ENCODE assay signal across 7 cellular contexts in the genomic region with DNA sequence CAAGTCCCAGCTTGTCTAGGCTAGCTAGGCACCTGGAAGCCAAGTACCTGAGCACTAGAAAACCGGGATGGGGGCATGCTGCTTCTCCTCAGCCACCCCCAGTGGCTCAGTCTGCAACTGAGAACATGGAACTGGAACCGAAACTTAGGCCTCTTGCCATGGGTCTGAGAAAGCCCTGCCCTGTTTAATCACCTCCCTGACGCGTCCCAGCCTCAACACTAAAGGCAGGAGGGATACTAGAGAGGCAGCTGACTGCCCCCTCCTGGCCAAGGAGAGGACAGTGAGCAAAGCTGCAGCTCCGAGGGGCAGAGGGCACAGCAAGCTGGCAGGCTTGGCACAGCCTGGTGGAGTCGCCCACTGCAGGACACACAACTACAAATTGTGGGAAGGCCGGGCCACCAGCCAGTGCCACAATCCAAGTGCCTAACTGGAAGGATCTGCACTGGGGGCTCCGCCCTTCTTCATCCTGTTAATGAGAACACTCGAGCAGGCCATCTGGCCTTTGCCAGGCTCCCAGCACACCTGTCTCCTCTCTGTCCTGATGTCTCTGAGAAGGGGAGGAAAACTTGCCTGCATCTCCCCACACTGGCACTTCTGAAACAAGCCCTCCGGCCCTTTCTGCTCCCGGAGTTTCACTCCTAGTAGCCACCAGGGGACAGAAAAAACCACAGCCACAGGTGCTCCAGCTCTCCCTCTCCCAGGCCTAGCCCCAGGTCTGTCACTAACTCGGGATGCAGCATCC. TPM values are rescaled to one million over a fixed set of nuclear protein-coding genes. Genes with fewer than 3 reads are reported as not detected.
DNase-seq lines count a peak whose midpoint lies in the region; ATAC-seq lines count a peak whose summit lies in the region.

No MANE protein-coding gene starts in this region.

- no peaks in the 10 kb centered on the region for H3K4me1 Mint-ChIP-seq in activated T-cell treated with anti-CD3 and anti-CD28 coated beads, Interleukin-2, amount 50 U/mL, for 24 hours (ENCODE audit: low read depth)

- ATAC-seq in HG02588 (IDR thresholded peaks at IDR 0.05; ENCODE audit: unreplicated experiment) (peak; percentile 57), GM21825 (IDR thresholded peaks at IDR 0.05; ENCODE audit: unreplicated experiment) (no peak)

- H3K27ac Mint-ChIP-seq in activated T-cell treated with anti-CD3 and anti-CD28 coated beads, Interleukin-2, amount 50 U/mL, for 24 hours, result no peak overlapping the region

- DNase-seq in GM03348 (ENCODE audit: low spot score) (peak; percentile 76), NCI-H2196 (lab: John Stamatoyannopoulos, UW; ENCODE audit: unreplicated experiment) (peak; percentile 77), foreskin melanocyte (peak; percentile 37), renal cortical epithelial cell (ENCODE audit: low read depth) (peak; percentile 62)
- DNase-seq in activated T-cell treated with anti-CD3 and anti-CD28 coated beads, Interleukin-2, amount 50 U/mL, for 24 hours, result peak; percentile 63

- no peaks in the 10 kb centered on the region for H3K36me3 Mint-ChIP-seq in activated T-cell treated with anti-CD3 and anti-CD28 coated beads, Interleukin-2, amount 50 U/mL, for 24 hours (ENCODE audit: low read depth)

- no peaks in the 10 kb centered on the region for H3K27me3 Mint-ChIP-seq in activated T-cell treated with anti-CD3 and anti-CD28 coated beads, Interleukin-2, amount 50 U/mL, for 24 hours

- no peak overlapping the region for H3K4me3 Mint-ChIP-seq in activated T-cell treated with anti-CD3 and anti-CD28 coated beads, Interleukin-2, amount 50 U/mL, for 24 hours

- no peaks in the 10 kb centered on the region for H3K9me3 Mint-ChIP-seq in activated T-cell treated with anti-CD3 and anti-CD28 coated beads, Interleukin-2, amount 50 U/mL, for 24 hours

RNA-seq across cellular contexts. Expression of a gene that starts 53.7 kb away (rescaled TPM):
- total RNA-seq in renal cortical epithelial cell, result 4.0 and 6.6 TPM in 2 replicates
